ENCODE assay signal across 9 cellular contexts in the genomic region with DNA sequence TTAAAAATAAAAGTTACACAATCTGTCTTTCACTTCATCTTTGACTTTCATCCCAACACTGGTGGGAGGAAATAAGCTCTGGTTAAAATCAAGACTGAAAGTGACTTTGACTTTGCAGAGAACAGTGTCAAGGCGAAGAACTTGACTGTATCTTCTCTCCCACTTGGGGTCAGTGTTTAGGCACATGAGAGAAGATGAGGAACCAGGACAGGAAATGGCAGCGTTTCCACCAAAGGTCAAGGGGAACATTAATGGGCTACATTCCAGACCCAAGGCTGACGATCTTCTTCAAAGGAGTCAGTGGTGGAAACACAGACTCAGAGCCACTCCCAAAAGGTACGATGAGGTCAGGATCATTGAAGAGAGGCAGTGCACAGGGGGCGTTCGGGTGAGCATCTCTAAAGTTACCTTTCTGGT.
DNase-seq lines count a peak whose midpoint lies in the region; ATAC-seq, FAIRE-seq and TF ChIP-seq lines count a peak whose summit lies in the region.
"Had no signal": no experiment of that assay in that cellular context is flagged by ENCODE, and none has a peak within 500 bp of the region (broad histone marks: within the 10 kb centered on the region; RNA-seq: fewer than 3 reads in every experiment).

No MANE protein-coding gene starts in this region.

- FAIRE-seq in pancreas (lab: Jason Lieb, UNC), result no peak

- peak overlapping the region; percentile 13 for H3K4me2 ChIP-seq in fibroblast of lung (ENCODE audit: extremely low read depth, insufficient read depth, low read length)
- H3K4me2 ChIP-seq: BLaER1 had no signal

- DNase-seq in NCI-H146 (lab: John Stamatoyannopoulos, UW) (peak; percentile 54), NCI-H146 treated with DMSO at 0.1 percent for 48 hours (lab: John Stamatoyannopoulos, UW; ENCODE audit: unreplicated experiment) (no peak), RWPE1 (ENCODE audit: low spot score) (peak; percentile 60), fibroblast of lung (ENCODE audit: low read depth in 2 of 2) (peak; percentile 74 to 79), pancreas (peak in 1 of 6 donors; percentile 12)
- no peak for DNase-seq in stimulated activated naive CD8-positive, alpha-beta T cell treated with anti-CD3 and anti-CD28 coated beads, Interleukin-15, Interleukin-2, amounts not matched to agents 100 U/mL and 50 U/mL, for 24 hours
- DNase-seq in stimulated activated CD8-positive, alpha-beta memory T cell treated with anti-CD3 and anti-CD28 coated beads, Interleukin-4, amount 100 ng/mL, for 48 hours, result no peak

- intact Hi-C loops in pancreas (cut with DNase I), result no loop called here

- WGBS in pancreas, 2 donors, result 42 to 50% methylated on average over 6 of the region's 6 CpGs

- peak overlapping the region; percentile 32 for H2AFZ ChIP-seq in fibroblast of lung (ENCODE audit: low read length)

- ATAC-seq in HG03432 (IDR thresholded peaks at IDR 0.05; ENCODE audit: unreplicated experiment) (peak; percentile 77), pancreas (peak in 3 of 4 donors; percentile 71 to 79 (median 78))
- ATAC-seq in stimulated activated naive CD8-positive, alpha-beta T cell treated with anti-CD3 and anti-CD28 coated beads, Interleukin-15, Interleukin-2, amounts not matched to agents 100 U/mL and 50 U/mL, for 24 hours, result no peak

- TF ChIP-seq CTCF in RWPE1 (conservative IDR thresholded peaks at IDR 0.05; ENCODE audit: low read depth) (peak; percentile 61), fibroblast of lung (conservative IDR thresholded peaks at IDR 0.05 in 1 of 2, IDR thresholded peaks at IDR 0.05 in 1 of 2; ENCODE audit: low read depth in 1 of 2, low read length in 2 of 2) (peak; percentile 56 to 58), pancreas (IDR thresholded peaks at IDR 0.05) (no peak)

- no peak overlapping the region for H3K9ac ChIP-seq in fibroblast of lung (ENCODE audit: insufficient read depth, low read length)
- H3K9ac ChIP-seq: BLaER1 had no signal

- H3K9me3 ChIP-seq in fibroblast of lung (ENCODE audit: control insufficient read depth, insufficient read depth, low read depth, low read length), result no peaks in the 10 kb centered on the region
- no peaks in the 10 kb centered on the region for H3K9me3 ChIP-seq in pancreas
- H3K9me3 ChIP-seq: BLaER1 had no signal

- H3K36me3 ChIP-seq in fibroblast of lung (ENCODE audit: control insufficient read depth, insufficient read depth, low read length), result no peaks in the 10 kb centered on the region
- H3K36me3 ChIP-seq in pancreas, result no peaks in the 10 kb centered on the region
- H3K36me3 ChIP-seq: BLaER1 had no signal

- POLR2A ChIA-PET in RWPE1 (lab: Yijun Ruan, JAX; ENCODE audit: low non-redundant PET), result no interaction called here

- H4K20me1 ChIP-seq in fibroblast of lung (ENCODE audit: control insufficient read depth, extremely low read depth, insufficient read depth, low read length), result no peaks in the 10 kb centered on the region
- H4K20me1 ChIP-seq: BLaER1 had no signal

- no peaks in the 10 kb centered on the region for H3K27me3 ChIP-seq in fibroblast of lung (ENCODE audit: control insufficient read depth, insufficient read depth, low read length)
- H3K27me3 ChIP-seq in pancreas, result no peaks in the 10 kb centered on the region
- H3K27me3 ChIP-seq: BLaER1 had no signal

- CTCF ChIA-PET in RWPE1 (lab: Yijun Ruan, JAX), result interaction anchor here (0.6 to 1.3 kb wide), 6 partner anchors 98 to 1497 kb away, joined by 3 read pairs; no protein-coding TSS in a partner anchor

- H3K27ac ChIP-seq in RWPE1, result peak overlapping the region; percentile 61
- H3K27ac ChIP-seq in fibroblast of lung (ENCODE audit: insufficient read depth, low read length), result no peak overlapping the region
- H3K27ac ChIP-seq in pancreas, result no peak overlapping the region
- H3K27ac ChIP-seq: BLaER1 had no signal

- H3K4me1 ChIP-seq in fibroblast of lung (ENCODE audit: control insufficient read depth, extremely low read depth, insufficient read depth, low read length) (no peaks in the 10 kb centered on the region), pancreas (no peaks in the 10 kb centered on the region)
- H3K4me1 ChIP-seq: BLaER1 had no signal

- no peaks in the 10 kb centered on the region for H3K79me2 ChIP-seq in fibroblast of lung (ENCODE audit: control insufficient read depth, insufficient read depth, low read length)

- H3K4me3 ChIP-seq in fibroblast of lung (replicated peaks in 1 of 4; ENCODE audit: control extremely low read depth in 1 of 4, insufficient read depth in 1 of 4, low read depth in 3 of 4, low read length in 4 of 4) (no peak overlapping the region), pancreas (no peak overlapping the region)
- H3K4me3 ChIP-seq: BLaER1 had no signal

Comparison
In these comparisons a context has a peak if more than half of its experiments do, and no peak if none do; other contexts are left out.
1. DNase-seq: peak in NCI-H146 (single experiment), RWPE1 (single experiment) and fibroblast of lung (2 of 2); none in NCI-H146 treated with DMSO at 0.1 percent for 48 hours (single experiment), stimulated activated naive CD8-positive, alpha-beta T cell treated with anti-CD3 and anti-CD28 coated beads, Interleukin-15, Interleukin-2, amounts not matched to agents 100 U/mL and 50 U/mL, for 24 hours (single experiment) and stimulated activated CD8-positive, alpha-beta memory T cell treated with anti-CD3 and anti-CD28 coated beads, Interleukin-4, amount 100 ng/mL, for 48 hours (single experiment).
2. CTCF ChIP-seq: peak in RWPE1 (single experiment) and fibroblast of lung (2 of 2); none in pancreas (0 of 4).